ENCODE assay signal across 1 cellular context in the genomic region with DNA sequence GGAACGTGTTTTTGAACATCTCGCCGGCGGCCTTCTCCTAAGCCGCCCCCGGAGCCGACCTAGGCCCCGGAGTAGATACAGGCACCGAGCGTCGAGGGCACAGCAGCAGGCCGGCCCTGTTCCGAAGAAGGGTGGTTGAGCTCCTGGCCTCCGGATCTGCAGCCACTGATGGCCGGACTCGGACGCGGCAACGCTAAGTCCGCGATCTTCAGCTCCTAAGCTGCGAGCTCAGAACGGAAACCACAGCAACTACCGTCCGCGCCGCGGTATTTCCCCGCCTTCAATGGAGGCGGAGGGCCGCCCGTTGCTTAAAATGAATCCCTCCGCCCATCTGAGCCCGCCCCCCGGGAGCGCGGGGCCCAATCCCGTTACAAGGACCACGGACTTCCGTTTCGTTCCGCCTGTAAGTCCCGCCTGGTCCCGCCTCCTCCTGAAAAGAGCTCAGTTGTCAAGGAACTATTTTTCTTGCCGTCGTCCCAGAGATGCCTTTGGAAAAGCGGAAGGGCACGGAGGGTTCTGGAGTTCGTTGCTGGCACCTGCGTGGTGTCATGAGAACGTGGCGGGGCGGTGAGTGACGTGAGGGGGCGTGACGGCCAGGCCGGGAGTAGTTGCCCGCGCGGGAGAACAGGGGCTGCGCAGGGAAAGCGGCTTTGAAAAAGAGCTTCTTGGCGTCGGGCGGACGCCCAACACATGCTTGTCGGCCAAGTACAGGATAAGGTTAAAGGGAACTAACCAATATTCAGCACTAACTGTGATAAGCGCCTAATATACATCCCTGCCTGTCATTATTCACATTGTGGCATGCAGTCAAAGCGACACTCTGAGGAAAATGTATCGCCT.
TF ChIP-seq lines count a peak whose summit lies in the region.

CFAP20 (minus strand) TSS at position 285 of the 840 bp plus-strand sequence; CDS start at position 19, 266 bp downstream.

TF ChIP-seq in GM12878, 131 proteins besides CTCF, POLR2A, EP300 and RAD21 (continued from another document and continues in another):
- TF ChIP-seq, protein P1, sequence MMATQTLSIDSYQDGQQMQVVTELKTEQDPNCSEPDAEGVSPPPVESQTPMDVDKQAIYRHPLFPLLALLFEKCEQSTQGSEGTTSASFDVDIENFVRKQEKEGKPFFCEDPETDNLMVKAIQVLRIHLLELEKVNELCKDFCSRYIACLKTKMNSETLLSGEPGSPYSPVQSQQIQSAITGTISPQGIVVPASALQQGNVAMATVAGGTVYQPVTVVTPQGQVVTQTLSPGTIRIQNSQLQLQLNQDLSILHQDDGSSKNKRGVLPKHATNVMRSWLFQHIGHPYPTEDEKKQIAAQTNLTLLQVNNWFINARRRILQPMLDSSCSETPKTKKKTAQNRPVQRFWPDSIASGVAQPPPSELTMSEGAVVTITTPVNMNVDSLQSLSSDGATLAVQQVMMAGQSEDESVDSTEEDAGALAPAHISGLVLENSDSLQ (IDR thresholded peaks at IDR 0.05), result peak; percentile 97
- peak; percentile 14 for TF ChIP-seq IRF4 (IDR thresholded peaks at IDR 0.05; ENCODE audit: low read depth, low read length)
- peak; percentile 91 for TF ChIP-seq CREM (IDR thresholded peaks at IDR 0.05; ENCODE audit: low read depth)
- peak; percentile 86 for TF ChIP-seq SP1 (IDR thresholded peaks at IDR 0.05; ENCODE audit: low read depth, low read length)
- TF ChIP-seq POU2F2 (IDR thresholded peaks at IDR 0.05; ENCODE audit: borderline replicate concordance, low read depth, low read length), result peak; percentile 87; the same call in 2 of the 3 replicates
- no peak for TF ChIP-seq SUPT20H (IDR thresholded peaks at IDR 0.05; ENCODE audit: borderline replicate concordance, control insufficient read depth, low read depth, low read length)
- 0 out of 2 replicates have a peak, but pooled peaks have one; percentile 30 for TF ChIP-seq TCF3 (IDR thresholded peaks at IDR 0.05; ENCODE audit: borderline replicate concordance, insufficient read depth, low read depth, low read length)
- TF ChIP-seq, protein P2, sequence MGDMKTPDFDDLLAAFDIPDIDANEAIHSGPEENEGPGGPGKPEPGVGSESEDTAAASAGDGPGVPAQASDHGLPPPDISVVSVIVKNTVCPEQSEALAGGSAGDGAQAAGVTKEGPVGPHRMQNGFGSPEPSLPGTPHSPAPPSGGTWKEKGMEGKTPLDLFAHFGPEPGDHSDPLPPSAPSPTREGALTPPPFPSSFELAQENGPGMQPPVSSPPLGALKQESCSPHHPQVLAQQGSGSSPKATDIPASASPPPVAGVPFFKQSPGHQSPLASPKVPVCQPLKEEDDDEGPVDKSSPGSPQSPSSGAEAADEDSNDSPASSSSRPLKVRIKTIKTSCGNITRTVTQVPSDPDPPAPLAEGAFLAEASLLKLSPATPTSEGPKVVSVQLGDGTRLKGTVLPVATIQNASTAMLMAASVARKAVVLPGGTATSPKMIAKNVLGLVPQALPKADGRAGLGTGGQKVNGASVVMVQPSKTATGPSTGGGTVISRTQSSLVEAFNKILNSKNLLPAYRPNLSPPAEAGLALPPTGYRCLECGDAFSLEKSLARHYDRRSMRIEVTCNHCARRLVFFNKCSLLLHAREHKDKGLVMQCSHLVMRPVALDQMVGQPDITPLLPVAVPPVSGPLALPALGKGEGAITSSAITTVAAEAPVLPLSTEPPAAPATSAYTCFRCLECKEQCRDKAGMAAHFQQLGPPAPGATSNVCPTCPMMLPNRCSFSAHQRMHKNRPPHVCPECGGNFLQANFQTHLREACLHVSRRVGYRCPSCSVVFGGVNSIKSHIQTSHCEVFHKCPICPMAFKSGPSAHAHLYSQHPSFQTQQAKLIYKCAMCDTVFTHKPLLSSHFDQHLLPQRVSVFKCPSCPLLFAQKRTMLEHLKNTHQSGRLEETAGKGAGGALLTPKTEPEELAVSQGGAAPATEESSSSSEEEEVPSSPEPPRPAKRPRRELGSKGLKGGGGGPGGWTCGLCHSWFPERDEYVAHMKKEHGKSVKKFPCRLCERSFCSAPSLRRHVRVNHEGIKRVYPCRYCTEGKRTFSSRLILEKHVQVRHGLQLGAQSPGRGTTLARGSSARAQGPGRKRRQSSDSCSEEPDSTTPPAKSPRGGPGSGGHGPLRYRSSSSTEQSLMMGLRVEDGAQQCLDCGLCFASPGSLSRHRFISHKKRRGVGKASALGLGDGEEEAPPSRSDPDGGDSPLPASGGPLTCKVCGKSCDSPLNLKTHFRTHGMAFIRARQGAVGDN (IDR thresholded peaks at IDR 0.05), result peak; percentile 54
- TF ChIP-seq PRDM15 (CRISPR knock-in tag; IDR thresholded peaks at IDR 0.05), result no peak
- TF ChIP-seq, protein P3, sequence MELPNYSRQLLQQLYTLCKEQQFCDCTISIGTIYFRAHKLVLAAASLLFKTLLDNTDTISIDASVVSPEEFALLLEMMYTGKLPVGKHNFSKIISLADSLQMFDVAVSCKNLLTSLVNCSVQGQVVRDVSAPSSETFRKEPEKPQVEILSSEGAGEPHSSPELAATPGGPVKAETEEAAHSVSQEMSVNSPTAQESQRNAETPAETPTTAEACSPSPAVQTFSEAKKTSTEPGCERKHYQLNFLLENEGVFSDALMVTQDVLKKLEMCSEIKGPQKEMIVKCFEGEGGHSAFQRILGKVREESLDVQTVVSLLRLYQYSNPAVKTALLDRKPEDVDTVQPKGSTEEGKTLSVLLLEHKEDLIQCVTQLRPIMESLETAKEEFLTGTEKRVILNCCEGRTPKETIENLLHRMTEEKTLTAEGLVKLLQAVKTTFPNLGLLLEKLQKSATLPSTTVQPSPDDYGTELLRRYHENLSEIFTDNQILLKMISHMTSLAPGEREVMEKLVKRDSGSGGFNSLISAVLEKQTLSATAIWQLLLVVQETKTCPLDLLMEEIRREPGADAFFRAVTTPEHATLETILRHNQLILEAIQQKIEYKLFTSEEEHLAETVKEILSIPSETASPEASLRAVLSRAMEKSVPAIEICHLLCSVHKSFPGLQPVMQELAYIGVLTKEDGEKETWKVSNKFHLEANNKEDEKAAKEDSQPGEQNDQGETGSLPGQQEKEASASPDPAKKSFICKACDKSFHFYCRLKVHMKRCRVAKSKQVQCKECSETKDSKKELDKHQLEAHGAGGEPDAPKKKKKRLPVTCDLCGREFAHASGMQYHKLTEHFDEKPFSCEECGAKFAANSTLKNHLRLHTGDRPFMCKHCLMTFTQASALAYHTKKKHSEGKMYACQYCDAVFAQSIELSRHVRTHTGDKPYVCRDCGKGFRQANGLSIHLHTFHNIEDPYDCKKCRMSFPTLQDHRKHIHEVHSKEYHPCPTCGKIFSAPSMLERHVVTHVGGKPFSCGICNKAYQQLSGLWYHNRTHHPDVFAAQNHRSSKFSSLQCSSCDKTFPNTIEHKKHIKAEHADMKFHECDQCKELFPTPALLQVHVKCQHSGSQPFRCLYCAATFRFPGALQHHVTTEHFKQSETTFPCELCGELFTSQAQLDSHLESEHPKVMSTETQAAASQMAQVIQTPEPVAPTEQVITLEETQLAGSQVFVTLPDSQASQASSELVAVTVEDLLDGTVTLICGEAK (IDR thresholded peaks at IDR 0.05; ENCODE audit: borderline replicate concordance), result peak; percentile 91
- peak; percentile 73 for TF ChIP-seq SPI1 (IDR thresholded peaks at IDR 0.05; ENCODE audit: borderline replicate concordance, insufficient read depth, low read depth, low read length)
- TF ChIP-seq NRF1 (conservative IDR thresholded peaks at IDR 0.05; ENCODE audit: low read depth, low read length), result no peak
- no peak for TF ChIP-seq SMAD1 (IDR thresholded peaks at IDR 0.05; ENCODE audit: low read depth, partially characterized antibody)
- TF ChIP-seq, protein P4, sequence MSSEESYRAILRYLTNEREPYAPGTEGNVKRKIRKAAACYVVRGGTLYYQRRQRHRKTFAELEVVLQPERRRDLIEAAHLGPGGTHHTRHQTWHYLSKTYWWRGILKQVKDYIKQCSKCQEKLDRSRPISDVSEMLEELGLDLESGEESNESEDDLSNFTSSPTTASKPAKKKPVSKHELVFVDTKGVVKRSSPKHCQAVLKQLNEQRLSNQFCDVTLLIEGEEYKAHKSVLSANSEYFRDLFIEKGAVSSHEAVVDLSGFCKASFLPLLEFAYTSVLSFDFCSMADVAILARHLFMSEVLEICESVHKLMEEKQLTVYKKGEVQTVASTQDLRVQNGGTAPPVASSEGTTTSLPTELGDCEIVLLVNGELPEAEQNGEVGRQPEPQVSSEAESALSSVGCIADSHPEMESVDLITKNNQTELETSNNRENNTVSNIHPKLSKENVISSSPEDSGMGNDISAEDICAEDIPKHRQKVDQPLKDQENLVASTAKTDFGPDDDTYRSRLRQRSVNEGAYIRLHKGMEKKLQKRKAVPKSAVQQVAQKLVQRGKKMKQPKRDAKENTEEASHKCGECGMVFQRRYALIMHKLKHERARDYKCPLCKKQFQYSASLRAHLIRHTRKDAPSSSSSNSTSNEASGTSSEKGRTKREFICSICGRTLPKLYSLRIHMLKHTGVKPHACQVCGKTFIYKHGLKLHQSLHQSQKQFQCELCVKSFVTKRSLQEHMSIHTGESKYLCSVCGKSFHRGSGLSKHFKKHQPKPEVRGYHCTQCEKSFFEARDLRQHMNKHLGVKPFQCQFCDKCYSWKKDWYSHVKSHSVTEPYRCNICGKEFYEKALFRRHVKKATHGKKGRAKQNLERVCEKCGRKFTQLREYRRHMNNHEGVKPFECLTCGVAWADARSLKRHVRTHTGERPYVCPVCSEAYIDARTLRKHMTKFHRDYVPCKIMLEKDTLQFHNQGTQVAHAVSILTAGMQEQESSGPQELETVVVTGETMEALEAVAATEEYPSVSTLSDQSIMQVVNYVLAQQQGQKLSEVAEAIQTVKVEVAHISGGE (CRISPR knock-in tag; IDR thresholded peaks at IDR 0.05), result no peak
- TF ChIP-seq, protein P5, sequence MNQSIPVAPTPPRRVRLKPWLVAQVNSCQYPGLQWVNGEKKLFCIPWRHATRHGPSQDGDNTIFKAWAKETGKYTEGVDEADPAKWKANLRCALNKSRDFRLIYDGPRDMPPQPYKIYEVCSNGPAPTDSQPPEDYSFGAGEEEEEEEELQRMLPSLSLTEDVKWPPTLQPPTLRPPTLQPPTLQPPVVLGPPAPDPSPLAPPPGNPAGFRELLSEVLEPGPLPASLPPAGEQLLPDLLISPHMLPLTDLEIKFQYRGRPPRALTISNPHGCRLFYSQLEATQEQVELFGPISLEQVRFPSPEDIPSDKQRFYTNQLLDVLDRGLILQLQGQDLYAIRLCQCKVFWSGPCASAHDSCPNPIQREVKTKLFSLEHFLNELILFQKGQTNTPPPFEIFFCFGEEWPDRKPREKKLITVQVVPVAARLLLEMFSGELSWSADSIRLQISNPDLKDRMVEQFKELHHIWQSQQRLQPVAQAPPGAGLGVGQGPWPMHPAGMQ (IDR thresholded peaks at IDR 0.05; ENCODE audit: borderline replicate concordance), result no peak
- TF ChIP-seq NFYA (IDR thresholded peaks at IDR 0.05; ENCODE audit: borderline replicate concordance, low read depth, low read length), result no peak
- TF ChIP-seq HDGF (IDR thresholded peaks at IDR 0.05), result no peak
- peak; percentile 92 for TF ChIP-seq RB1 (IDR thresholded peaks at IDR 0.05; ENCODE audit: borderline replicate concordance)
- TF ChIP-seq USF2 (IDR thresholded peaks at IDR 0.05; ENCODE audit: borderline replicate concordance, low read depth, low read length), result no peak
- no peak for TF ChIP-seq TBL1XR1 (IDR thresholded peaks at IDR 0.05; ENCODE audit: low read depth, low read length)
- peak; percentile 62 for TF ChIP-seq FOXK2 (IDR thresholded peaks at IDR 0.05)
- TF ChIP-seq, protein P6, sequence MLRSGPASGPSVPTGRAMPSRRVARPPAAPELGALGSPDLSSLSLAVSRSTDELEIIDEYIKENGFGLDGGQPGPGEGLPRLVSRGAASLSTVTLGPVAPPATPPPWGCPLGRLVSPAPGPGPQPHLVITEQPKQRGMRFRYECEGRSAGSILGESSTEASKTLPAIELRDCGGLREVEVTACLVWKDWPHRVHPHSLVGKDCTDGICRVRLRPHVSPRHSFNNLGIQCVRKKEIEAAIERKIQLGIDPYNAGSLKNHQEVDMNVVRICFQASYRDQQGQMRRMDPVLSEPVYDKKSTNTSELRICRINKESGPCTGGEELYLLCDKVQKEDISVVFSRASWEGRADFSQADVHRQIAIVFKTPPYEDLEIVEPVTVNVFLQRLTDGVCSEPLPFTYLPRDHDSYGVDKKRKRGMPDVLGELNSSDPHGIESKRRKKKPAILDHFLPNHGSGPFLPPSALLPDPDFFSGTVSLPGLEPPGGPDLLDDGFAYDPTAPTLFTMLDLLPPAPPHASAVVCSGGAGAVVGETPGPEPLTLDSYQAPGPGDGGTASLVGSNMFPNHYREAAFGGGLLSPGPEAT (IDR thresholded peaks at IDR 0.05; ENCODE audit: low read depth), result peak; percentile 89
- TF ChIP-seq, protein P7, sequence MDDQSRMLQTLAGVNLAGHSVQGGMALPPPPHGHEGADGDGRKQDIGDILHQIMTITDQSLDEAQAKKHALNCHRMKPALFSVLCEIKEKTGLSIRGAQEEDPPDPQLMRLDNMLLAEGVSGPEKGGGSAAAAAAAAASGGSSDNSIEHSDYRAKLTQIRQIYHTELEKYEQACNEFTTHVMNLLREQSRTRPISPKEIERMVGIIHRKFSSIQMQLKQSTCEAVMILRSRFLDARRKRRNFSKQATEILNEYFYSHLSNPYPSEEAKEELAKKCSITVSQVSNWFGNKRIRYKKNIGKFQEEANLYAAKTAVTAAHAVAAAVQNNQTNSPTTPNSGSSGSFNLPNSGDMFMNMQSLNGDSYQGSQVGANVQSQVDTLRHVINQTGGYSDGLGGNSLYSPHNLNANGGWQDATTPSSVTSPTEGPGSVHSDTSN (IDR thresholded peaks at IDR 0.05; ENCODE audit: insufficient replicate concordance, low read depth, low read length), result peak; percentile 88
- no peak for TF ChIP-seq ESRRA (IDR thresholded peaks at IDR 0.05; ENCODE audit: low read length)
- peak; percentile 55; the same call in 1 of the 2 replicates for TF ChIP-seq TCF7 (IDR thresholded peaks at IDR 0.05; ENCODE audit: borderline replicate concordance)
